Comparison of ENCODE assay signal across 8 cellular contexts in genomic region chr10:61752111-61753011, GRCh38.
A peak's percentile ranks its signal among the peaks of the same experiment; 100 is the strongest.
DNase-seq lines count a peak whose midpoint lies in the region; ATAC-seq, FAIRE-seq and TF ChIP-seq lines count a peak whose summit lies in the region.

No MANE protein-coding gene starts in this region.

- no peak for TF ChIP-seq CTCF in A549 (IDR thresholded peaks at IDR 0.05)
- TF ChIP-seq CTCF in GM20000 (IDR thresholded peaks at IDR 0.05; ENCODE audit: extremely low read depth, missing control alignments) = no peak
- no peak for TF ChIP-seq CTCF in CD14-positive monocyte (IDR thresholded peaks at IDR 0.05)

- H3K9me3 ChIP-seq in A549 = no peaks in the 10 kb centered on the region

- POLR2A ChIA-PET in A549 (lab: Yijun Ruan, JAX) = no interaction called here

- peak overlapping the region; percentile 47 for H3K4me2 ChIP-seq in A549

- H3K27ac Mint-ChIP-seq in CD14-positive monocyte = peak overlapping the region in 1 of 7 donors; percentile 63

- 0 out of 6 replicates have a peak overlapping the region, but pooled peaks of 1 of the 2 experiments have one; percentile 3 for H3K27ac ChIP-seq in A549

- no peak overlapping the region for H3K4me3 ChIP-seq in A549

- peaks cover 15% of the 10 kb centered on the region for H3K4me1 Mint-ChIP-seq in CD14-positive monocyte

- no peaks in the 10 kb centered on the region for H3K36me3 Mint-ChIP-seq in CD14-positive monocyte

- H3K4me3 Mint-ChIP-seq in CD14-positive monocyte = no peak overlapping the region

- intact Hi-C loops in CD14-positive monocyte (cut with micrococcal nuclease) = no loop called here

- TF ChIP-seq POLR2A in A549 (IDR thresholded peaks at IDR 0.05; ENCODE audit: low read length) = no peak

- no peaks in the 10 kb centered on the region for H3K9me3 Mint-ChIP-seq in CD14-positive monocyte

- DNase-seq in A549 (ENCODE audit: low read depth in 1 of 2, low spot score in 1 of 2) (no peak), amniotic epithelial cell (ENCODE audit: low read depth) (peak; percentile 38), midbrain (lab: John Stamatoyannopoulos, UW) (peak; percentile 6), GM20000 (ENCODE audit: low spot score) (no peak), SHP77 (lab: John Stamatoyannopoulos, UW) (no peak), CD14-positive monocyte (ENCODE audit: low spot score) (no peak)

- peaks cover 0 to 1% (median 0%) of the 10 kb centered on the region in 3 donors for H3K27me3 Mint-ChIP-seq in CD14-positive monocyte (ENCODE audit: low read depth in 3 of 3)

- TF ChIP-seq EP300 in A549 (IDR thresholded peaks at IDR 0.05) = no peak

- FAIRE-seq in A549 (lab: Jason Lieb, UNC) = no peak

- peaks cover 14% of the 10 kb centered on the region for H3K4me1 ChIP-seq in A549

- WGBS in A549 (ENCODE audit: missing lambda C conversion rate) = 38% methylated on average over 6 of the region's 6 CpGs

- CTCF ChIA-PET in A549 (lab: Yijun Ruan, JAX) = interaction anchor here (0.6 to 1.5 kb wide), 6 partner anchors 34 to 655 kb away, joined by 3 to 4 read pairs (median 3); no protein-coding TSS in a partner anchor

- ATAC-seq in A549 (no peak; a peak in 1 of 6 replicates), GM19035 (IDR thresholded peaks at IDR 0.05; ENCODE audit: unreplicated experiment) (peak; percentile 43), HG03565 (IDR thresholded peaks at IDR 0.05; ENCODE audit: unreplicated experiment) (peak; percentile 33)

- no peak for TF ChIP-seq RAD21 in A549 (conservative IDR thresholded peaks at IDR 0.05 in 1 of 2, IDR thresholded peaks at IDR 0.05 in 1 of 2)

TF ChIP-seq in A549, 52 proteins besides CTCF, POLR2A, EP300 and RAD21:
- TF ChIP-seq RARB (CRISPR knock-in tag; IDR thresholded peaks at IDR 0.05) (no peak), ZSCAN20 (CRISPR knock-in tag; IDR thresholded peaks at IDR 0.05) (no peak), RNF2 (IDR thresholded peaks at IDR 0.05; ENCODE audit: borderline replicate concordance, low read depth) (no peak), HDAC2 (IDR thresholded peaks at IDR 0.05) (no peak)
- TF ChIP-seq, protein P1, sequence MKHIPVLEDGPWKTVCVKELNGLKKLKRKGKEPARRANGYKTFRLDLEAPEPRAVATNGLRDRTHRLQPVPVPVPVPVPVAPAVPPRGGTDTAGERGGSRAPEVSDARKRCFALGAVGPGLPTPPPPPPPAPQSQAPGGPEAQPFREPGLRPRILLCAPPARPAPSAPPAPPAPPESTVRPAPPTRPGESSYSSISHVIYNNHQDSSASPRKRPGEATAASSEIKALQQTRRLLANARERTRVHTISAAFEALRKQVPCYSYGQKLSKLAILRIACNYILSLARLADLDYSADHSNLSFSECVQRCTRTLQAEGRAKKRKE (CRISPR knock-in tag; IDR thresholded peaks at IDR 0.05; ENCODE audit: low read depth) = no peak
- TF ChIP-seq, protein P2, sequence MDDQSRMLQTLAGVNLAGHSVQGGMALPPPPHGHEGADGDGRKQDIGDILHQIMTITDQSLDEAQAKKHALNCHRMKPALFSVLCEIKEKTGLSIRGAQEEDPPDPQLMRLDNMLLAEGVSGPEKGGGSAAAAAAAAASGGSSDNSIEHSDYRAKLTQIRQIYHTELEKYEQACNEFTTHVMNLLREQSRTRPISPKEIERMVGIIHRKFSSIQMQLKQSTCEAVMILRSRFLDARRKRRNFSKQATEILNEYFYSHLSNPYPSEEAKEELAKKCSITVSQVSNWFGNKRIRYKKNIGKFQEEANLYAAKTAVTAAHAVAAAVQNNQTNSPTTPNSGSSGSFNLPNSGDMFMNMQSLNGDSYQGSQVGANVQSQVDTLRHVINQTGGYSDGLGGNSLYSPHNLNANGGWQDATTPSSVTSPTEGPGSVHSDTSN (IDR thresholded peaks at IDR 0.05) = no peak

Comparison
In these comparisons a context has a peak if more than half of its experiments do, and no peak if none do; other contexts are left out.
1. ATAC-seq: peak in GM19035 (single experiment) and HG03565 (single experiment); none in A549 (0 of 2).
2. DNase-seq: peak in amniotic epithelial cell (single experiment) and midbrain (single experiment); none in A549 (0 of 2), GM20000 (single experiment), SHP77 (0 of 2) and CD14-positive monocyte (single experiment).